Comparison of ENCODE assay signal across 19 cellular contexts in the genomic region with DNA sequence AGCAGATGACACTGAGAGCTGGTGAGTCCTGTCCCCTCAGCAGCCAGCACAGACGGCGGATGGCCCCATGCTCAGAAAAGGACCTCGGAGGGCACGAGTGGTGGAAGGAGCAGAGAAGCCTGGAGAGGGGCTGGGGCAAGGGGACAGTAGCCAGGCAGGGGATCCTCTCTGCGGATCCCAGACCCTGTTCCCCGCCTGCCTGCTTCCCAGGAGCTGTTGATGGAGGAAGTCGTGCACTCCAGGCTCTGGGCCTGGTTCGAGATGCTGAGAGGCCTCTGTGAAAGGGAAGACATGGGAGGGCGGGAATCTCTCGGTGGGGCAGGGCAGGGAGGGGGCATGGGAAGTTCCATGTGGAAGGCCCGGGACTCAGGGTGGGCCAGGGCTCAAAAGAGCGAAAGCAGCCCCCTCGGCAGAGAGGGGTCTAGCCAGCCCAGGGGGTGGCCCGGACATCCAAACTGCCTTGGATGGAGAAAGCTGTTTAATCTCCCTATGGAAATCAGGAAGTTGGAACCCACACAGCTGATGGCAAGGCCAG. TPM values are rescaled to one million over a fixed set of nuclear protein-coding genes. Genes with fewer than 3 reads are reported as not detected.
DNase-seq lines count a peak whose midpoint lies in the region; ATAC-seq, FAIRE-seq and TF ChIP-seq lines count a peak whose summit lies in the region.
"Had no signal": no experiment of that assay in that cellular context is flagged by ENCODE, and none has a peak within 500 bp of the region (broad histone marks: within the 10 kb centered on the region; RNA-seq: fewer than 3 reads in every experiment).

No MANE protein-coding gene starts in this region.

- intact Hi-C loops in MCF 10A (cut with micrococcal nuclease) (no loop called here), breast epithelium (cut with DNase I; ENCODE audit: low total_unique reads) (no loop called here), kidney (cut with DNase I) (no loop called here)

- H3K27me3 Mint-ChIP-seq in MCF 10A (ENCODE audit: insufficient read depth, unreplicated experiment) = no peaks in the 10 kb centered on the region
- H3K27me3 Mint-ChIP-seq: B cell; CD4-positive, alpha-beta T cell had no signal

- H3K4me3 Mint-ChIP-seq in MCF 10A (ENCODE audit: unreplicated experiment) = peak overlapping the region; percentile 37
- H3K4me3 Mint-ChIP-seq: B cell; CD4-positive, alpha-beta T cell had no signal

- no peak overlapping the region for H3K4me2 ChIP-seq in osteoblast (ENCODE audit: insufficient read depth, low read length)

- no TSS peak for BruUV-seq in MCF 10A (replicated peaks; lab: Mats Ljungman, UMichigan)

- H3K36me3 Mint-ChIP-seq in MCF 10A (ENCODE audit: insufficient read depth, unreplicated experiment) = no peaks in the 10 kb centered on the region

- peak overlapping the region; percentile 25 for H2AFZ ChIP-seq in osteoblast (ENCODE audit: low read length)

- no peak for ATAC-seq in GM19328 (IDR thresholded peaks at IDR 0.05; ENCODE audit: unreplicated experiment)
- ATAC-seq: K562 had no signal

- H3K9ac ChIP-seq in kidney (ENCODE audit: low read length in 2 of 2) = no peak overlapping the region

- peak overlapping the region in 1 of 2 donors; percentile 12 for H3K27ac ChIP-seq in breast epithelium
- no peak overlapping the region for H3K27ac ChIP-seq in kidney (ENCODE audit: low read depth in 2 of 2, low read length in 2 of 2)
- H3K27ac ChIP-seq in osteoblast (ENCODE audit: low read depth, low read length) = no peak overlapping the region
- H3K27ac ChIP-seq: 22Rv1 had no signal

- TF ChIP-seq CTCF in MCF 10A (IDR thresholded peaks at IDR 0.05; ENCODE audit: unreplicated experiment) (no peak), breast epithelium (IDR thresholded peaks at IDR 0.05) (no peak), kidney (IDR thresholded peaks at IDR 0.05; ENCODE audit: borderline replicate concordance, extremely low read depth, insufficient read depth) (no peak), osteoblast (IDR thresholded peaks at IDR 0.05; ENCODE audit: extremely low read depth, low read depth, low read length) (no peak)

- H3K79me2 ChIP-seq in osteoblast (ENCODE audit: insufficient read depth, low read length) = no peaks in the 10 kb centered on the region

- CTCF ChIA-PET in MCF 10A (lab: Yijun Ruan, JAX) = interaction anchor here (0.6 to 2.2 kb wide), 4 partner anchors 10 to 199 kb away, joined by 3 to 14 read pairs (median 5); a partner anchor contains a TSS

- H3K9me3 ChIP-seq in breast epithelium (no peaks in the 10 kb centered on the region), kidney (ENCODE audit: control insufficient read depth in 1 of 2, low read length in 2 of 2) (no peaks in the 10 kb centered on the region), osteoblast (ENCODE audit: low read depth, low read length) (no peaks in the 10 kb centered on the region)

- H3K36me3 ChIP-seq in breast epithelium = no peaks in the 10 kb centered on the region
- H3K36me3 ChIP-seq in kidney (ENCODE audit: control insufficient read depth in 1 of 2, insufficient read depth in 2 of 2, low read length in 2 of 2) = no peaks in the 10 kb centered on the region
- H3K36me3 ChIP-seq in osteoblast (ENCODE audit: insufficient read depth, low read length) = no peaks in the 10 kb centered on the region

- H3K4me1 ChIP-seq in breast epithelium = no peaks in the 10 kb centered on the region
- peaks cover 0 to 17% of the 10 kb centered on the region in 2 donors for H3K4me1 ChIP-seq in kidney (ENCODE audit: control insufficient read depth in 1 of 2, insufficient read depth in 1 of 2, low read depth in 1 of 2, low read length in 2 of 2)
- peaks cover 33% of the 10 kb centered on the region for H3K4me1 ChIP-seq in osteoblast (ENCODE audit: insufficient read depth, low read length)

- no peaks in the 10 kb centered on the region for H3K9me3 Mint-ChIP-seq in MCF 10A (ENCODE audit: unreplicated experiment)
- H3K9me3 Mint-ChIP-seq: CD4-positive, alpha-beta T cell had no signal

- POLR2A ChIA-PET in MCF 10A (lab: Yijun Ruan, JAX) = interaction anchor here (0.7 to 3.8 kb wide), 7 partner anchors 10 to 198 kb away, joined by 3 to 13 read pairs (median 4); a partner anchor contains a TSS

- FAIRE-seq in kidney (lab: Jason Lieb, UNC) = no peak
- FAIRE-seq: GM19239, K562 had no signal

- H3K27ac Mint-ChIP-seq in MCF 10A (ENCODE audit: low read depth, unreplicated experiment) = peak overlapping the region; percentile 84
- H3K27ac Mint-ChIP-seq: B cell; CD4-positive, alpha-beta T cell had no signal

- no peak for TF ChIP-seq POLR2A in breast epithelium (IDR thresholded peaks at IDR 0.05)

- peaks cover 19% of the 10 kb centered on the region for H3K4me1 Mint-ChIP-seq in MCF 10A (ENCODE audit: insufficient read depth, unreplicated experiment)

- DNase-seq in MCF 10A (ENCODE audit: unreplicated experiment) (no peak), breast epithelium (ENCODE audit: low spot score in 2 of 2) (no peak), kidney (peak; percentile 41), osteoblast (ENCODE audit: insufficient read length, low spot score, missing footprints) (no peak), dedifferentiated amniotic fluid mesenchymal stem cell (ENCODE audit: extremely low spot score) (no peak), NCI-H2227 treated with DMSO at 0.1 percent for 48 hours (lab: John Stamatoyannopoulos, UW) (no peak), NCI-H2107 (lab: John Stamatoyannopoulos, UW) (no peak)
- DNase-seq: CD4-positive, alpha-beta T cell; HCEC 1CT; NCI-H1417 treated with DMSO at 0.1 percent for 48 hours; NCI-H2029; NCI-H2171 treated with DMSO at 0.1 percent for 48 hours; NCI-H748 treated with DMSO at 0.1 percent for 48 hours; RPMI8226 had no signal

- no peaks in the 10 kb centered on the region for H4K20me1 ChIP-seq in osteoblast (ENCODE audit: insufficient read depth, low read length)

- H3K4me3 ChIP-seq in breast epithelium (no peak overlapping the region), kidney (ENCODE audit: low read length in 2 of 2) (no peak overlapping the region), osteoblast (ENCODE audit: insufficient read depth, low read length) (no peak overlapping the region)
- H3K4me3 ChIP-seq: K562 had no signal

- no peaks in the 10 kb centered on the region for H3K27me3 ChIP-seq in breast epithelium
- H3K27me3 ChIP-seq in osteoblast (ENCODE audit: insufficient read depth, low read length) = no peaks in the 10 kb centered on the region

RNA-seq across cellular contexts. Expression of a gene that starts 47.9 kb away (rescaled TPM):
- total RNA-seq in MCF 10A (2022) = 34.5 and 41.2 TPM in 2 replicates
- 10 to 100 TPM; 16.5 to 40.4 (median 38.3) TPM for total RNA-seq in breast epithelium
- total RNA-seq in kidney = 37.9 TPM
- 50.0 TPM for polyA plus RNA-seq in kidney (ENCODE audit: insufficient read depth, low read depth, low replicate concordance)
- total RNA-seq in osteoblast = 18.8 and 22.1 TPM in 2 replicates

RNA-seq across cellular contexts. Expression of a gene that starts 52.2 kb away (rescaled TPM):
- total RNA-seq in MCF 10A (2022) (33.8 and 52.2 TPM in 2 replicates), breast epithelium (10 to 100 TPM; 52.2 to 86.3 (median 61.9) TPM), kidney (55.0 TPM), osteoblast (95.2 and 96.7 TPM in 2 replicates)
- 10.8 TPM for polyA plus RNA-seq in kidney (ENCODE audit: insufficient read depth, low read depth, low replicate concordance)
